28 cellular contexts compared by ENCODE assay signal in genomic region chr1:160005070-160005469, GRCh38. TPM values are rescaled to one million over a fixed set of nuclear protein-coding genes. Genes with fewer than 3 reads are reported as not detected.
"Had no signal": no experiment of that assay in that cellular context is flagged by ENCODE, and none has a peak within 500 bp of the region (broad histone marks: within the 10 kb centered on the region; RNA-seq: fewer than 3 reads in every experiment).

No MANE protein-coding gene starts in this region.

- DNase-seq: activated CD4-positive, alpha-beta memory T cell treated with anti-CD3 and anti-CD28 coated beads for 36 hours; activated CD4-positive, alpha-beta T cell treated with anti-CD3 and anti-CD28 coated beads, Interleukin-2, amount 10 ng/mL, durations not matched to agents 7 days and 5 days; activated CD4-positive, CD25-positive, alpha-beta regulatory T cell; activated CD8-positive, alpha-beta memory T cell treated with anti-CD3 and anti-CD28 coated beads, Interleukin-2, amount 50 U/mL, for 4 hours; activated effector memory CD4-positive, alpha-beta T cell treated with Interleukin-2 at 50 U/mL for 16 hours; activated naive CD4-positive, alpha-beta T cell; aorta; MM.1S; NCI-H1105 treated with DMSO at 0.1 percent for 48 hours; NCI-H1436 treated with DMSO at 0.1 percent for 48 hours; NCI-H187; NCI-H2081; NCI-H2171; NCI-H2227 treated with DMSO at 0.1 percent for 48 hours; NCI-H446 treated with DMSO at 0.1 percent for 48 hours; NCI-H524 treated with DMSO at 0.1 percent for 48 hours; NCI-H774; NK-92 treated with Interleukin-12 subunit alpha and Interleukin-12 subunit beta, amount 100 ng/mL, for 24 hours; OCI-M1; RPMI8226; T-cell had no signal

- H3K36me3 ChIP-seq: breast epithelium had no signal

- ATAC-seq: Panc1, Right ventricle myocardium inferior, T-cell had no signal

- H3K4me1 ChIP-seq: breast epithelium had no signal

- H3K27me3 ChIP-seq: breast epithelium had no signal

- H3K4me3 ChIP-seq: breast epithelium, SK-N-MC had no signal

- H3K9me3 ChIP-seq: breast epithelium had no signal

- H3K27ac ChIP-seq: breast epithelium, KMS-11, SK-N-MC, VCaP had no signal

RNA-seq across cellular contexts. Expression of gene SLAMF9, which starts 51.0 kb away (rescaled TPM):
- total RNA-seq: activated CD4-positive, alpha-beta memory T cell treated with anti-CD3 and anti-CD28 coated beads for 36 hours; activated CD4-positive, alpha-beta T cell treated with anti-CD3 and anti-CD28 coated beads, Interleukin-2, amount 10 ng/mL, durations not matched to agents 7 days and 5 days; aorta; breast epithelium; Right ventricle myocardium inferior; T-cell; T-helper 2 cell treated with Interferon-gamma antibody and Interleukin-4, amounts not matched to agents 100 ng/mL and 5 ng/mL, for 36 hours had no signal
- polyA plus RNA-seq: aorta had no signal

RNA-seq across cellular contexts. Expression of gene IGSF9, which starts 59.7 kb away (rescaled TPM):
- total RNA-seq: activated CD4-positive, alpha-beta T cell treated with anti-CD3 and anti-CD28 coated beads, Interleukin-2, amount 10 ng/mL, durations not matched to agents 7 days and 5 days had no signal
